ENCODE assay signal across 8 cellular contexts in genomic region chr18:70288171-70288850, GRCh38. TPM values are rescaled to one million over a fixed set of nuclear protein-coding genes. Genes with fewer than 3 reads are reported as not detected.
DNase-seq lines count a peak whose midpoint lies in the region; ATAC-seq lines count a peak whose summit lies in the region.

No MANE protein-coding gene starts in this region.

- H3K4me3 Mint-ChIP-seq in activated CD8-positive, alpha-beta T cell treated with anti-CD3 and anti-CD28 coated beads, Interleukin-2, amount 10 ng/mL, durations not matched to agents 7 days and 5 days: peak overlapping the region; percentile 32

- H3K14ac ChIP-seq in trophoblast cell (ENCODE audit: low read length): peak overlapping the region; percentile 95

- H4K12ac ChIP-seq in trophoblast cell (ENCODE audit: low read depth, low read length): peak overlapping the region; percentile 58

- H3K27me3 ChIP-seq in trophoblast cell (ENCODE audit: insufficient read depth, low read length): no peaks in the 10 kb centered on the region

- intact Hi-C loops in Right ventricle myocardium superior (cut with DNase I): loop anchor here (5.0 kb wide), 1 partner anchor 81 kb away; the partner anchor contains the start of gene RTTN

- H3K27ac Mint-ChIP-seq in activated CD8-positive, alpha-beta T cell treated with anti-CD3 and anti-CD28 coated beads, Interleukin-2, amount 10 ng/mL, durations not matched to agents 7 days and 5 days: no peak overlapping the region

- peaks cover 45% of the 10 kb centered on the region for H3K27me3 Mint-ChIP-seq in activated CD8-positive, alpha-beta T cell treated with anti-CD3 and anti-CD28 coated beads, Interleukin-2, amount 10 ng/mL, durations not matched to agents 7 days and 5 days (ENCODE audit: low read depth)

- H3K4me1 Mint-ChIP-seq in activated CD8-positive, alpha-beta T cell treated with anti-CD3 and anti-CD28 coated beads, Interleukin-2, amount 10 ng/mL, durations not matched to agents 7 days and 5 days (ENCODE audit: low read depth): peaks cover 8% of the 10 kb centered on the region

- CTCF ChIA-PET in activated CD8-positive, alpha-beta T cell treated with anti-CD3 and anti-CD28 coated beads, Interleukin-2, amount 10 ng/mL, durations not matched to agents 7 days and 5 days (lab: Charles Lee): no interaction called here

- H3K9me3 Mint-ChIP-seq in activated CD8-positive, alpha-beta T cell treated with anti-CD3 and anti-CD28 coated beads, Interleukin-2, amount 10 ng/mL, durations not matched to agents 7 days and 5 days (ENCODE audit: insufficient read depth): no peaks in the 10 kb centered on the region

- ATAC-seq in GM19043 (IDR thresholded peaks at IDR 0.05; ENCODE audit: low read depth, unreplicated experiment): peak; percentile 11
- peak; percentile 18 for ATAC-seq in HG03159 (IDR thresholded peaks at IDR 0.05; ENCODE audit: unreplicated experiment)
- ATAC-seq in activated CD8-positive, alpha-beta T cell treated with anti-CD3 and anti-CD28 coated beads, Interleukin-2, amount 10 ng/mL, durations not matched to agents 7 days and 5 days: no peak
- peak; percentile 14 for ATAC-seq in Right ventricle myocardium superior (ENCODE audit: poor library complexity)

- peaks cover 32% of the 10 kb centered on the region for H3K79me2 ChIP-seq in trophoblast cell (ENCODE audit: control insufficient read depth, insufficient read depth, low read length, poor library complexity)

- H2AFZ ChIP-seq in trophoblast cell (ENCODE audit: insufficient read depth, low read length, poor library complexity): peak overlapping the region; percentile 88

- peak overlapping the region; percentile 97 for H4K91ac ChIP-seq in trophoblast cell (ENCODE audit: low read depth, low read length)

- peak overlapping the region; percentile 93 for H3K4me2 ChIP-seq in trophoblast cell (ENCODE audit: low read length)

- peak overlapping the region; percentile 87 for H3K4ac ChIP-seq in trophoblast cell (ENCODE audit: low read depth, low read length)

- no peaks in the 10 kb centered on the region for H3K36me3 Mint-ChIP-seq in activated CD8-positive, alpha-beta T cell treated with anti-CD3 and anti-CD28 coated beads, Interleukin-2, amount 10 ng/mL, durations not matched to agents 7 days and 5 days (ENCODE audit: low read depth)

- H4K8ac ChIP-seq in trophoblast cell (ENCODE audit: low read depth, low read length): peak overlapping the region; percentile 97

- peaks cover 0 to 3% of the 10 kb centered on the region in 2 experiments for H3K36me3 ChIP-seq in trophoblast cell (ENCODE audit: control insufficient read depth in 1 of 2, insufficient read depth in 2 of 2, low read length in 2 of 2)

- peaks cover 7 to 13% of the 10 kb centered on the region in 2 experiments for H3K4me1 ChIP-seq in trophoblast cell (ENCODE audit: control insufficient read depth in 1 of 2, insufficient read depth in 2 of 2, low read length in 2 of 2)

- POLR2A ChIA-PET in activated CD8-positive, alpha-beta T cell treated with anti-CD3 and anti-CD28 coated beads, Interleukin-2, amount 10 ng/mL, durations not matched to agents 7 days and 5 days (lab: Charles Lee): no interaction called here

- no peaks in the 10 kb centered on the region for H3K9me3 ChIP-seq in trophoblast cell (ENCODE audit: insufficient read depth, low read depth, low read length)

- peaks cover 14% of the 10 kb centered on the region for H3K79me1 ChIP-seq in trophoblast cell (ENCODE audit: low read length)

- H3K18ac ChIP-seq in trophoblast cell (ENCODE audit: low read length): peak overlapping the region; percentile 92

- H3K9ac ChIP-seq in trophoblast cell (ENCODE audit: low read length): peak overlapping the region; percentile 91

- peak overlapping the region; percentile 94 for H3K27ac ChIP-seq in trophoblast cell (ENCODE audit: low read depth, low read length)

- no peak overlapping the region for H3K23ac ChIP-seq in trophoblast cell (ENCODE audit: low read length)

- DNase-seq in COLO668 (lab: John Stamatoyannopoulos, UW; ENCODE audit: unreplicated experiment) (peak; percentile 71), Right ventricle myocardium superior (peak; percentile 61), trophoblast cell (peak; percentile 48 to 65), ureter (ENCODE audit: low spot score) (no peak), GF-D8 (lab: John Stamatoyannopoulos, UW) (no peak)
- DNase-seq in activated CD8-positive, alpha-beta T cell treated with anti-CD3 and anti-CD28 coated beads, Interleukin-2, amount 10 ng/mL, durations not matched to agents 7 days and 5 days: no peak

- no CpG with 5 or more reads among the region's 50 CpGs for WGBS in trophoblast cell (ENCODE audit: extremely low coverage, insufficient coverage, insufficient read length)

- peak overlapping the region; percentile 83 for H3K4me3 ChIP-seq in trophoblast cell (ENCODE audit: low read depth, low read length)

- peak overlapping the region; percentile 27 for H2BK12ac ChIP-seq in trophoblast cell (ENCODE audit: low read length)

- H2AK5ac ChIP-seq in trophoblast cell (ENCODE audit: low read length): peak overlapping the region; percentile 81

- peak overlapping the region; percentile 85 for H2BK120ac ChIP-seq in trophoblast cell (ENCODE audit: insufficient read depth, low read length, poor library complexity)

- peak overlapping the region; percentile 97 for H2BK5ac ChIP-seq in trophoblast cell (ENCODE audit: low read depth, low read length, poor library complexity)

RNA-seq across cellular contexts. Expression of gene SOCS6, which starts 0.5 kb away (rescaled TPM):
- total RNA-seq in activated CD8-positive, alpha-beta T cell treated with anti-CD3 and anti-CD28 coated beads, Interleukin-2, amount 10 ng/mL, durations not matched to agents 7 days and 5 days: under 1 TPM; 0.92 to 0.97 TPM
- 22.4 TPM for total RNA-seq in Right ventricle myocardium superior
- polyA plus RNA-seq in trophoblast cell (2013): 49.6 and 49.7 TPM in 2 replicates
- 19.9 TPM for total RNA-seq in ureter

Comparison
In these comparisons a context has a peak if more than half of its experiments do, and no peak if none do; other contexts are left out.
1. DNase-seq: peak in COLO668 (single experiment), Right ventricle myocardium superior (single experiment) and trophoblast cell (2 of 2); none in activated CD8-positive, alpha-beta T cell treated with anti-CD3 and anti-CD28 coated beads, Interleukin-2, amount 10 ng/mL, durations not matched to agents 7 days and 5 days (single experiment), ureter (single experiment) and GF-D8 (single experiment).
2. RNA of gene SOCS6, which starts 0.5 kb away (total RNA-seq): 22.4 TPM in Right ventricle myocardium superior (single experiment) and 19.9 TPM in ureter (single experiment); 0.92 to 0.97 TPM in activated CD8-positive, alpha-beta T cell treated with anti-CD3 and anti-CD28 coated beads, Interleukin-2, amount 10 ng/mL, durations not matched to agents 7 days and 5 days; every median in the first group is over 10 times any median in the second.